In genomic region chr14:103709814-103710213, GRCh38 we compare ENCODE assay signal across 28 cellular contexts. TPM values are rescaled to one million over a fixed set of nuclear protein-coding genes. Genes with fewer than 3 reads are reported as not detected.
A peak's percentile ranks its signal among the peaks of the same experiment; 100 is the strongest.
DNase-seq lines count a peak whose midpoint lies in the region; ATAC-seq, FAIRE-seq and TF ChIP-seq lines count a peak whose summit lies in the region.
"Had no signal": no experiment of that assay in that cellular context is flagged by ENCODE, and none has a peak within 500 bp of the region (broad histone marks: within the 10 kb centered on the region; RNA-seq: fewer than 3 reads in every experiment).

No MANE protein-coding gene starts in this region.

- no peaks in the 10 kb centered on the region for H3K9me3 Mint-ChIP-seq in nephron progenitor cell
- H3K9me3 Mint-ChIP-seq in stimulated activated memory B cell treated with anti-CD40 and anti-IgM and Interleukin-4, amounts not matched to agents 10 μg/mL and 1 μg/mL and 100 μg/mL, for 72 hours: no peaks in the 10 kb centered on the region
- H3K9me3 Mint-ChIP-seq: activated T-cell treated with anti-CD3 and anti-CD28 coated beads, Interleukin-2, amount 50 U/mL, for 72 hours; immature natural killer cell; nephron had no signal

- H3K9ac ChIP-seq in K562 (ENCODE audit: insufficient read depth in 1 of 2, low read depth in 2 of 2, low read length in 2 of 2): no peak overlapping the region

- no peaks in the 10 kb centered on the region for H3K27me3 Mint-ChIP-seq in nephron progenitor cell (ENCODE audit: low read depth, poor library complexity)
- no peaks in the 10 kb centered on the region for H3K27me3 Mint-ChIP-seq in stimulated activated memory B cell treated with anti-CD40 and anti-IgM and Interleukin-4, amounts not matched to agents 10 μg/mL and 1 μg/mL and 100 μg/mL, for 72 hours

- H3K79me2 ChIP-seq in K562 (ENCODE audit: control insufficient read depth, insufficient read depth, low read length): peaks cover 26% of the 10 kb centered on the region

- no peak for FAIRE-seq in K562 (lab: Jason Lieb, UNC)
- FAIRE-seq: pancreas had no signal

- H3K27me3 ChIP-seq in K562 (ENCODE audit: control insufficient read depth in 2 of 2, insufficient read depth in 2 of 2, low read length in 2 of 2): no peaks in the 10 kb centered on the region
- H3K27me3 ChIP-seq: BLaER1, body of pancreas, pancreas, SJSA1, thyroid gland had no signal

- H3K36me3 ChIP-seq in K562 (ENCODE audit: control insufficient read depth, insufficient read depth, low read length): peaks cover 84% of the 10 kb centered on the region; the same call in 2 of the 3 replicates
- H3K36me3 ChIP-seq: pancreas had no signal

- POLR2A ChIA-PET in K562 (lab: Yijun Ruan, JAX): no interaction called here

- no peak overlapping the region for H3K4me3 Mint-ChIP-seq in nephron progenitor cell
- H3K4me3 Mint-ChIP-seq in stimulated activated memory B cell treated with anti-CD40 and anti-IgM and Interleukin-4, amounts not matched to agents 10 μg/mL and 1 μg/mL and 100 μg/mL, for 72 hours: no peak overlapping the region
- H3K4me3 Mint-ChIP-seq: activated T-cell treated with anti-CD3 and anti-CD28 coated beads, Interleukin-2, amount 50 U/mL, for 72 hours; immature natural killer cell; nephron had no signal

- DNase-seq in K562 (ENCODE audit: extremely low read depth in 1 of 4, low spot score in 3 of 4) (no peak), nephron progenitor cell (no peak), hypothalamus (lab: John Stamatoyannopoulos, UW) (no peak)
- DNase-seq: activated CD4-positive, alpha-beta T cell treated with anti-CD3 and anti-CD28 coated beads, Interleukin-2, amount 50 U/mL, for 4 hours; activated CD4-positive, CD25-positive, alpha-beta regulatory T cell; activated T-cell treated with anti-CD3 and anti-CD28 coated beads, Interleukin-2, amount 50 U/mL, for 72 hours; body of pancreas; COR-L47; HCEC 1CT; hippocampal formation; immature natural killer cell; left cardiac atrium; mammary epithelial cell; NCI-H1105; NCI-H187; NCI-H446 treated with DMSO at 0.1 percent for 48 hours; NCI-H82; retina; T-helper 1 cell; thyroid gland had no signal

- H3K4me1 ChIP-seq in K562 (replicated peaks in 1 of 2; ENCODE audit: control insufficient read depth in 2 of 2, insufficient read depth in 2 of 2, low read length in 2 of 2): peaks cover 11 to 46% of the 10 kb centered on the region in 2 experiments; a peak in 4 of 5 replicates

- TF ChIP-seq POLR2A in GM18951 (IDR thresholded peaks at IDR 0.05; ENCODE audit: extremely low read depth, insufficient read depth, insufficient read length) (peak; percentile 13), K562 (conservative IDR thresholded peaks at IDR 0.05) (no peak)

- H3K27ac Mint-ChIP-seq in nephron progenitor cell: peak overlapping the region; percentile 54
- no peak overlapping the region for H3K27ac Mint-ChIP-seq in stimulated activated memory B cell treated with anti-CD40 and anti-IgM and Interleukin-4, amounts not matched to agents 10 μg/mL and 1 μg/mL and 100 μg/mL, for 72 hours
- H3K27ac Mint-ChIP-seq: activated T-cell treated with anti-CD3 and anti-CD28 coated beads, Interleukin-2, amount 50 U/mL, for 72 hours; nephron had no signal

- 97% methylated on average over 4 of the region's 15 CpGs for WGBS in K562 (ENCODE audit: insufficient coverage, low coverage, missing lambda C conversion rate)

- H3K27ac ChIP-seq in C4-2B (peak overlapping the region; percentile 97), K562 (ENCODE audit: extremely low read depth, low read depth, low read length) (no peak overlapping the region)
- H3K27ac ChIP-seq: BLaER1, body of pancreas, SJSA1, thyroid gland had no signal

- no peak overlapping the region for H3K4me2 ChIP-seq in K562 (ENCODE audit: insufficient read depth, low read length)
- H3K4me2 ChIP-seq: BLaER1 had no signal

- BruUV-seq in K562 (replicated peaks; lab: Mats Ljungman, UMichigan): no TSS peak

- H2AFZ ChIP-seq in K562 (ENCODE audit: low read depth, low read length): no peak overlapping the region

- ATAC-seq in K562 (no peak), HG02840 (IDR thresholded peaks at IDR 0.05; ENCODE audit: low FRiP score, unreplicated experiment) (no peak)
- no peak for ATAC-seq in stimulated activated memory B cell treated with anti-CD40 and anti-IgM and Interleukin-4, amounts not matched to agents 10 μg/mL and 1 μg/mL and 100 μg/mL, for 72 hours
- ATAC-seq: activated T-cell treated with anti-CD3 and anti-CD28 coated beads, Interleukin-2, amount 50 U/mL, for 72 hours; body of pancreas; left cardiac atrium; pancreas had no signal

- no peak for TF ChIP-seq CTCF in C4-2B (conservative IDR thresholded peaks at IDR 0.05)
- TF ChIP-seq CTCF in K562 (IDR thresholded peaks at IDR 0.05 in 2 of 3, conservative IDR thresholded peaks at IDR 0.05 in 1 of 3; ENCODE audit: insufficient read depth in 2 of 3, low read depth in 1 of 3, low read length in 3 of 3): no peak
- no peak for TF ChIP-seq CTCF in nephron progenitor cell (IDR thresholded peaks at IDR 0.05)

- no peak overlapping the region for H3K4me3 ChIP-seq in K562
- H3K4me3 ChIP-seq: BLaER1, body of pancreas, pancreas, SJSA1, thyroid gland had no signal

- H3K9me3 ChIP-seq in K562 (replicated peaks; ENCODE audit: control insufficient read depth, insufficient read depth, low read depth, low read length): no peaks in the 10 kb centered on the region
- H3K9me3 ChIP-seq: BLaER1, body of pancreas, pancreas, SJSA1, thyroid gland had no signal

- TF ChIP-seq EP300 in K562 (IDR thresholded peaks at IDR 0.05; ENCODE audit: low read length): no peak

- no peaks in the 10 kb centered on the region for H3K9me1 ChIP-seq in K562 (ENCODE audit: control insufficient read depth, insufficient read depth, low read length)

- peaks cover 24% of the 10 kb centered on the region for H3K36me3 Mint-ChIP-seq in nephron progenitor cell (ENCODE audit: low read depth)
- H3K36me3 Mint-ChIP-seq in stimulated activated memory B cell treated with anti-CD40 and anti-IgM and Interleukin-4, amounts not matched to agents 10 μg/mL and 1 μg/mL and 100 μg/mL, for 72 hours: peaks cover 24% of the 10 kb centered on the region
- H3K36me3 Mint-ChIP-seq: immature natural killer cell had no signal

- in situ Hi-C loops in GM18951 (cut with MboI; ENCODE audit: low sequenced_read_pairs, unreplicated experiment) (no loop called here), K562 (cut with MboI) (no loop called here)

- intact Hi-C loops in K562 (cut with micrococcal nuclease): no loop called here

- peaks cover 36% of the 10 kb centered on the region for H3K4me1 Mint-ChIP-seq in nephron progenitor cell
- peaks cover 29% of the 10 kb centered on the region for H3K4me1 Mint-ChIP-seq in stimulated activated memory B cell treated with anti-CD40 and anti-IgM and Interleukin-4, amounts not matched to agents 10 μg/mL and 1 μg/mL and 100 μg/mL, for 72 hours

- CTCF ChIA-PET in K562 (lab: Yijun Ruan, JAX; ENCODE audit: low intra/inter-chr PET ratio): no interaction called here

- TF ChIP-seq RAD21 in K562 (CRISPR knock-in tag; conservative IDR thresholded peaks at IDR 0.05 in 1 of 2, IDR thresholded peaks at IDR 0.05 in 1 of 2): no peak

- no peaks in the 10 kb centered on the region for H4K20me1 ChIP-seq in K562 (replicated peaks; ENCODE audit: control insufficient read depth, insufficient read depth, low read length)

TF ChIP-seq in K562, 482 proteins besides CTCF, POLR2A, EP300 and RAD21 (continues in another document):
- TF ChIP-seq POLR2G (IDR thresholded peaks at IDR 0.05; ENCODE audit: low read depth, low read length): peak; percentile 60; the same call in 1 of the 2 replicates

RNA-seq across cellular contexts. Expression of gene XRCC3, which starts 5.4 kb away (rescaled TPM):
- 101 and 113 TPM in 2 replicates for total RNA-seq in K562 (2011; cell fraction: chromatin; rRNA removed; ENCODE audit: low replicate concordance)
- 61.2 and 62.1 TPM in 2 replicates for total RNA-seq in K562 (2011; cell fraction: nucleolus; rRNA removed)
- 38.5 and 51.0 TPM in 2 replicates for total RNA-seq in K562 (2011; cell fraction: nucleoplasm; rRNA removed)
- total RNA-seq in K562 (2014; rRNA removed): 46.1 and 54.1 TPM in 2 replicates
- 30.2 TPM in 2 replicates for total RNA-seq in K562 (2014; rRNA removed; fragmentation: Illumina TruSeq; extraction: Trizol)
- total RNA-seq in K562 (2015; rRNA removed; fragmentation: Illumina TruSeq; extraction: Trizol): 25.7 and 30.3 TPM in 2 replicates
- 38.2 and 41.3 TPM in 2 replicates for total RNA-seq in K562 (2021)
- polyA plus RNA-seq in K562 (2011; rRNA removed): 19.0 and 24.3 TPM in 2 replicates
- polyA plus RNA-seq in K562 (2011; cell fraction: cytosol; rRNA removed): 25.1 and 35.1 TPM in 2 replicates
- polyA plus RNA-seq in K562 (2011; cell fraction: nucleus; rRNA removed): 39.2 and 66.6 TPM in 2 replicates
- polyA plus RNA-seq in K562 (2012): 27.2 and 37.1 TPM in 2 replicates
- 44.5 and 59.3 TPM in 2 replicates for polyA plus RNA-seq in K562 (2014; fragmentation: Illumina TruSeq; extraction: Trizol)
- polyA plus RNA-seq in K562 (2014; fragmentation: Nextera tagmentation; extraction: Ambion mirVana): under 1 TPM; 0.34 to 0.38 TPM
- 39.9 and 44.1 TPM in 2 replicates for polyA plus RNA-seq in K562 (2014; rRNA removed)
- polyA minus RNA-seq in K562 (2011; rRNA and poly(A)+ RNA removed): 15.4 and 24.3 TPM in 2 replicates
- polyA minus RNA-seq in K562 (2011; cell fraction: cytosol; rRNA and poly(A)+ RNA removed): 17.7 and 17.8 TPM in 2 replicates
- 19.2 and 19.5 TPM in 2 replicates for polyA minus RNA-seq in K562 (2011; cell fraction: nucleus; rRNA and poly(A)+ RNA removed)

RNA-seq across cellular contexts. Expression of gene ZFYVE21, which starts 5.8 kb away (rescaled TPM):
- 79.0 and 151 TPM in 2 replicates for total RNA-seq in K562 (2011; cell fraction: chromatin; rRNA removed; ENCODE audit: low replicate concordance)
- 69.2 and 87.8 TPM in 2 replicates for total RNA-seq in K562 (2011; cell fraction: nucleolus; rRNA removed)
- total RNA-seq in K562 (2011; cell fraction: nucleoplasm; rRNA removed): 66.9 and 68.4 TPM in 2 replicates
- total RNA-seq in K562 (2014; rRNA removed): 16.3 and 21.1 TPM in 2 replicates
- 9.9 and 11.8 TPM in 2 replicates for total RNA-seq in K562 (2014; rRNA removed; fragmentation: Illumina TruSeq; extraction: Trizol)
- 15.0 and 15.6 TPM in 2 replicates for total RNA-seq in K562 (2015; rRNA removed; fragmentation: Illumina TruSeq; extraction: Trizol)
- total RNA-seq in K562 (2021): 17.1 and 18.0 TPM in 2 replicates
- polyA plus RNA-seq in K562 (2011; rRNA removed): 23.1 and 24.3 TPM in 2 replicates
- polyA plus RNA-seq in K562 (2011; cell fraction: cytosol; rRNA removed): 27.7 and 35.5 TPM in 2 replicates
- 44.1 and 51.8 TPM in 2 replicates for polyA plus RNA-seq in K562 (2011; cell fraction: nucleus; rRNA removed)
- polyA plus RNA-seq in K562 (2012): 15.8 and 16.8 TPM in 2 replicates
- 11.9 and 14.4 TPM in 2 replicates for polyA plus RNA-seq in K562 (2014; fragmentation: Illumina TruSeq; extraction: Trizol)
- polyA plus RNA-seq in K562 (2014; fragmentation: Nextera tagmentation; extraction: Ambion mirVana): 1 to 10 TPM in 1 of 2 experiments, under 1 TPM in 1; 0.90 to 2.8 TPM
- polyA plus RNA-seq in K562 (2014; rRNA removed): 23.1 and 25.5 TPM in 2 replicates
- 9.3 and 9.5 TPM in 2 replicates for polyA minus RNA-seq in K562 (2011; rRNA and poly(A)+ RNA removed)
- 17.4 and 20.7 TPM in 2 replicates for polyA minus RNA-seq in K562 (2011; cell fraction: cytosol; rRNA and poly(A)+ RNA removed)
- polyA minus RNA-seq in K562 (2011; cell fraction: nucleus; rRNA and poly(A)+ RNA removed): 16.2 and 17.8 TPM in 2 replicates
